In the genomic region with DNA sequence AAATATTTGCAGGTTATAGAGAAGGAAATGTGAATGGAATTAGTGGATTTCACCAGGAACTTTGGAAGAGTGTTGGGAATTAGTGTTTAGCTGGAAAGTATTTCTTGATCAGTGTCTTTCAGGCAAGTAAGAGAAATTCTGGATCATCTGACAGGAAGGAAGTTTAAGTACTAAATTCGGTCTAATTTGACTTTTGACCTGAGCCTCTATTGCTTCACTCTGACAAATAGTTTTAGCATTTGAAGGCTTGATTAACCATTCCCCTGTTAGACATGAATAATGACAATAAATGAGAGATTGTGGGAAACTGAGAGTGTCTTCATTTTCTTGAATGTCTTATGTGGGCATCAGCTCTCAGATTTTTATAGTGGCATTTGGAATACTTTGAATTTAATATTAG, we compare ENCODE assay signal across 16 cellular contexts. TPM values are rescaled to one million over a fixed set of nuclear protein-coding genes. Genes with fewer than 3 reads are reported as not detected.
DNase-seq lines count a peak whose midpoint lies in the region; ATAC-seq, FAIRE-seq and TF ChIP-seq lines count a peak whose summit lies in the region.
"Had no signal": no experiment of that assay in that cellular context is flagged by ENCODE, and none has a peak within 500 bp of the region (broad histone marks: within the 10 kb centered on the region; RNA-seq: fewer than 3 reads in every experiment).

No MANE protein-coding gene starts in this region.

- no peaks in the 10 kb centered on the region for H3K9me3 ChIP-seq in CD4-positive, CD25-positive, alpha-beta regulatory T cell (ENCODE audit: control insufficient read depth in 2 of 2, low read length in 2 of 2)
- H3K9me3 ChIP-seq in body of pancreas: no peaks in the 10 kb centered on the region
- no peaks in the 10 kb centered on the region for H3K9me3 ChIP-seq in right lobe of liver
- no peaks in the 10 kb centered on the region for H3K9me3 ChIP-seq in testis

- H3K4me3 Mint-ChIP-seq in CD4-positive, CD25-positive, alpha-beta regulatory T cell: peak overlapping the region in 3 of 4 donors; percentile 38 to 51 (median 51)

- FAIRE-seq in H54 (lab: Jason Lieb, UNC): peak; percentile 61

- no peak for ATAC-seq in CD4-positive, CD25-positive, alpha-beta regulatory T cell (ENCODE audit: low read depth in 2 of 2)
- no peak for ATAC-seq in body of pancreas
- ATAC-seq in right lobe of liver: peak; percentile 57 to 71 (median 60)
- ATAC-seq in GM21381 (IDR thresholded peaks at IDR 0.05; ENCODE audit: unreplicated experiment): no peak

- DNase-seq in CD4-positive, CD25-positive, alpha-beta regulatory T cell: no peak
- DNase-seq in H54 (ENCODE audit: insufficient read length, low spot score) (no peak), body of pancreas (no peak), right lobe of liver (no peak), NCI-H446 treated with DMSO at 0.1 percent for 48 hours (lab: John Stamatoyannopoulos, UW) (no peak), testis (no peak)
- DNase-seq in activated naive CD4-positive, alpha-beta T cell (lab: John Stamatoyannopoulos, UW): no peak
- DNase-seq: activated CD4-positive, alpha-beta T cell treated with anti-CD3 and anti-CD28 coated beads for 4 hours; COR-L47; H7; hypothalamus; NCI-H1436 treated with DMSO at 0.1 percent for 48 hours; NCI-H748 treated with DMSO at 0.1 percent for 48 hours; retina; substantia nigra had no signal

- peak overlapping the region; percentile 1 for H3K4me3 ChIP-seq in CD4-positive, CD25-positive, alpha-beta regulatory T cell (ENCODE audit: low read depth, low read length)
- no peak overlapping the region for H3K4me3 ChIP-seq in body of pancreas
- H3K4me3 ChIP-seq in right lobe of liver: peak overlapping the region in 2 of 3 donors; percentile 4 to 7
- no peak overlapping the region for H3K4me3 ChIP-seq in testis

- H3K36me3 ChIP-seq in CD4-positive, CD25-positive, alpha-beta regulatory T cell (ENCODE audit: control insufficient read depth, insufficient read depth, low read length): peaks cover 40% of the 10 kb centered on the region
- peaks cover 0 to 2% of the 10 kb centered on the region in 2 donors for H3K36me3 ChIP-seq in body of pancreas (replicated peaks in 1 of 2; ENCODE audit: insufficient read depth in 1 of 2, low read depth in 2 of 2)
- peaks cover 0 to 16% (median 5%) of the 10 kb centered on the region in 4 donors for H3K36me3 ChIP-seq in right lobe of liver
- no peaks in the 10 kb centered on the region for H3K36me3 ChIP-seq in testis (ENCODE audit: low read depth, missing control alignments)

- TF ChIP-seq POLR2A in H54 (IDR thresholded peaks at IDR 0.05; ENCODE audit: low read depth, low read length) (no peak), body of pancreas (IDR thresholded peaks at IDR 0.05) (no peak), right lobe of liver (IDR thresholded peaks at IDR 0.05) (no peak), testis (IDR thresholded peaks at IDR 0.05) (no peak)

- H3K4me1 Mint-ChIP-seq in CD4-positive, CD25-positive, alpha-beta regulatory T cell: peaks cover 45 to 79% (median 72%) of the 10 kb centered on the region in 4 donors

- peaks cover 23% of the 10 kb centered on the region for H3K36me3 Mint-ChIP-seq in CD4-positive, CD25-positive, alpha-beta regulatory T cell

- H3K27me3 ChIP-seq in CD4-positive, CD25-positive, alpha-beta regulatory T cell (ENCODE audit: control insufficient read depth, insufficient read depth, low read length): no peaks in the 10 kb centered on the region
- H3K27me3 ChIP-seq in body of pancreas (no peaks in the 10 kb centered on the region), right lobe of liver (no peaks in the 10 kb centered on the region), testis (no peaks in the 10 kb centered on the region)

- H3K27me3 Mint-ChIP-seq in CD4-positive, CD25-positive, alpha-beta regulatory T cell: no peaks in the 10 kb centered on the region

- TF ChIP-seq CTCF in body of pancreas (IDR thresholded peaks at IDR 0.05) (no peak), right lobe of liver (IDR thresholded peaks at IDR 0.05) (no peak), testis (IDR thresholded peaks at IDR 0.05) (no peak)

- peak overlapping the region in 1 of 3 donors; percentile 10 for H3K27ac Mint-ChIP-seq in CD4-positive, CD25-positive, alpha-beta regulatory T cell

- peaks cover 51% of the 10 kb centered on the region for H3K4me1 ChIP-seq in CD4-positive, CD25-positive, alpha-beta regulatory T cell (ENCODE audit: control insufficient read depth, insufficient read depth, low read length, poor library complexity, severe bottlenecking)
- H3K4me1 ChIP-seq in body of pancreas (peaks cover 90% of the 10 kb centered on the region), right lobe of liver (peaks cover 0 to 59% (median 23%) of the 10 kb centered on the region in 4 donors), testis (peaks cover 22% of the 10 kb centered on the region)

- no peaks in the 10 kb centered on the region for H3K9me3 Mint-ChIP-seq in CD4-positive, CD25-positive, alpha-beta regulatory T cell

- 0 to 2% methylated on average over 1 of the region's 1 CpG for WGBS in body of pancreas, 2 donors
- WGBS in right lobe of liver (ENCODE audit: insufficient coverage, low coverage, low lambda C conversion rate, missing lambda C conversion rate): 0% methylated on average over 1 of the region's 1 CpG
- 31 to 50% methylated on average over 1 of the region's 1 CpG for WGBS in testis, 2 donors

- H3K27ac ChIP-seq in CD4-positive, CD25-positive, alpha-beta regulatory T cell (ENCODE audit: insufficient read depth, low read length, poor library complexity, severe bottlenecking): no peak overlapping the region
- H3K27ac ChIP-seq in body of pancreas: peak overlapping the region in 3 of 4 donors; percentile 65 to 86 (median 65)
- peak overlapping the region; percentile 25 to 72 (median 58) for H3K27ac ChIP-seq in right lobe of liver
- no peak overlapping the region for H3K27ac ChIP-seq in testis

- intact Hi-C loops in body of pancreas (cut with DNase I): no loop called here
- intact Hi-C loops in right lobe of liver (cut with DNase I): no loop called here
- intact Hi-C loops in testis (cut with DNase I; ENCODE audit: low total_unique reads): no loop called here

RNA-seq across cellular contexts. Expression of gene CCNT2, which starts 16.0 kb away (rescaled TPM):
- 71.2 TPM for total RNA-seq in CD4-positive, CD25-positive, alpha-beta regulatory T cell
- polyA plus RNA-seq in CD4-positive, CD25-positive, alpha-beta regulatory T cell: 10 to 100 TPM; 18.1 to 26.5 (median 22.7) TPM
- total RNA-seq in body of pancreas: 10 to 100 TPM; 19.1 to 32.7 TPM
- total RNA-seq in right lobe of liver: 10 to 100 TPM; 13.2 to 23.6 (median 17.5) TPM
- 10 to 100 TPM; 49.3 to 52.8 TPM for total RNA-seq in testis
- polyA plus RNA-seq in testis (ENCODE audit: insufficient read depth, low read depth, low replicate concordance): 28.2 TPM

Comparison
In these comparisons a context has a peak if more than half of its experiments do, and no peak if none do; other contexts are left out.
1. ATAC-seq: peak in right lobe of liver (4 of 4); none in CD4-positive, CD25-positive, alpha-beta regulatory T cell (0 of 2), body of pancreas (single experiment) and GM21381 (single experiment).
2. H3K27ac ChIP-seq: peak in body of pancreas (3 of 4) and right lobe of liver (3 of 3); none in CD4-positive, CD25-positive, alpha-beta regulatory T cell (single experiment) and testis (0 of 2).
3. H3K4me3 ChIP-seq: peak in CD4-positive, CD25-positive, alpha-beta regulatory T cell (single experiment) and right lobe of liver (2 of 3); none in body of pancreas (0 of 2) and testis (0 of 2).